8 cellular contexts compared by ENCODE assay signal in genomic region chr9:128159073-128159783, GRCh38. TPM values are rescaled to one million over a fixed set of nuclear protein-coding genes. Genes with fewer than 3 reads are reported as not detected.
DNase-seq lines count a peak whose midpoint lies in the region; ATAC-seq and TF ChIP-seq lines count a peak whose summit lies in the region.

No MANE protein-coding gene starts in this region.

- no peaks in the 10 kb centered on the region for H3K27me3 ChIP-seq in CD4-positive, alpha-beta T cell (ENCODE audit: control insufficient read depth, insufficient read depth, low read length)
- no peaks in the 10 kb centered on the region for H3K27me3 ChIP-seq in colonic mucosa
- no peaks in the 10 kb centered on the region for H3K27me3 ChIP-seq in testis

- peak; percentile 19 to 68 (median 40) for DNase-seq in CD4-positive, alpha-beta T cell
- DNase-seq in HuH-7 (ENCODE audit: low spot score) (peak; percentile 62), colonic mucosa (peak; percentile 48), mucosa of descending colon (peak; percentile 43 to 60 (median 54)), testis (peak; percentile 28), HUDEP-2 (lab: John Stamatoyannopoulos, UW; ENCODE audit: unreplicated experiment in 76 of 76) (no peak), superior temporal gyrus (ENCODE audit: extremely low spot score) (no peak)

- H3K4me3 Mint-ChIP-seq in CD4-positive, alpha-beta T cell = peak overlapping the region; percentile 89

- H3K27ac Mint-ChIP-seq in CD4-positive, alpha-beta T cell = peak overlapping the region; percentile 92

- TF ChIP-seq CTCF in CD4-positive, alpha-beta T cell (IDR thresholded peaks at IDR 0.05) = no peak
- no peak for TF ChIP-seq CTCF in WI38 (IDR thresholded peaks at IDR 0.05; ENCODE audit: low read depth, low read length)
- no peak for TF ChIP-seq CTCF in colonic mucosa (IDR thresholded peaks at IDR 0.05)
- no peak for TF ChIP-seq CTCF in mucosa of descending colon (IDR thresholded peaks at IDR 0.05)
- no peak for TF ChIP-seq CTCF in testis (IDR thresholded peaks at IDR 0.05)

- H3K4me1 Mint-ChIP-seq in CD4-positive, alpha-beta T cell (ENCODE audit: low read depth) = peaks cover 20% of the 10 kb centered on the region

- H3K27ac ChIP-seq in CD4-positive, alpha-beta T cell (ENCODE audit: low read depth, low read length) = peak overlapping the region; percentile 48
- H3K27ac ChIP-seq in colonic mucosa (peak overlapping the region; percentile 74), testis (peak overlapping the region; percentile 76 to 82)

- intact Hi-C loops in CD4-positive, alpha-beta T cell (cut with DNase I, micrococcal nuclease) = loop anchor here in 1 of 2 experiments (10.0 kb wide), 1 partner anchor 934 kb away; no protein-coding TSS in a partner anchor
- intact Hi-C loops in colonic mucosa (cut with DNase I) (no loop called here), mucosa of descending colon (cut with DNase I, micrococcal nuclease) (no loop called here), testis (cut with DNase I; ENCODE audit: low total_unique reads) (no loop called here)

- no peaks in the 10 kb centered on the region for H3K4me1 ChIP-seq in colonic mucosa
- no peaks in the 10 kb centered on the region for H3K4me1 ChIP-seq in mucosa of descending colon (ENCODE audit: low read depth)
- H3K4me1 ChIP-seq in testis = peaks cover 5% of the 10 kb centered on the region

- POLR2A ChIA-PET in CD4-positive, alpha-beta T cell (lab: Charles Lee) = interaction anchor here (0.6 to 4.4 kb wide), 11 partner anchors 11 to 394 kb away, joined by 3 to 29 read pairs (median 5); partner anchors contain the start of genes GOLGA2, NAIF1, PTGES2 and SWI5

- H3K36me3 Mint-ChIP-seq in CD4-positive, alpha-beta T cell (ENCODE audit: low read depth) = peaks cover 20% of the 10 kb centered on the region

- H3K36me3 ChIP-seq in colonic mucosa (no peaks in the 10 kb centered on the region), mucosa of descending colon (ENCODE audit: low read depth) (no peaks in the 10 kb centered on the region), testis (ENCODE audit: low read depth, missing control alignments) (no peaks in the 10 kb centered on the region)

- no peaks in the 10 kb centered on the region for H3K27me3 Mint-ChIP-seq in CD4-positive, alpha-beta T cell

- no peaks in the 10 kb centered on the region for H3K9me3 Mint-ChIP-seq in CD4-positive, alpha-beta T cell

- 32 to 38% methylated on average over 15 to 19 of the region's 19 CpGs for WGBS in testis, 2 donors

- ATAC-seq in CD4-positive, alpha-beta T cell (ENCODE audit: poor library complexity) = peak; percentile 61
- ATAC-seq in mucosa of descending colon = peak; percentile 37

- H3K4me3 ChIP-seq in WI38 (ENCODE audit: low read depth, low read length) (peak overlapping the region; percentile 46), colonic mucosa (peak overlapping the region; percentile 82), mucosa of descending colon (no peak overlapping the region), testis (peak overlapping the region; percentile 76)

- H3K9me3 ChIP-seq in CD4-positive, alpha-beta T cell (ENCODE audit: control insufficient read depth, low read length) = no peaks in the 10 kb centered on the region
- no peaks in the 10 kb centered on the region for H3K9me3 ChIP-seq in colonic mucosa
- no peaks in the 10 kb centered on the region for H3K9me3 ChIP-seq in mucosa of descending colon
- no peaks in the 10 kb centered on the region for H3K9me3 ChIP-seq in testis

- TF ChIP-seq POLR2A in testis (IDR thresholded peaks at IDR 0.05) = no peak

- CTCF ChIA-PET in CD4-positive, alpha-beta T cell (lab: Charles Lee) = interaction anchor here (1.5 to 2.9 kb wide), 2 partner anchors 31 to 32 kb away, joined by 4 to 8 read pairs; partner anchors contain the start of gene CIZ1

- peak overlapping the region; percentile 59 to 63 for H3K9ac ChIP-seq in colonic mucosa (ENCODE audit: low read depth in 2 of 2, low read length in 2 of 2)

RNA-seq across cellular contexts. Expression of gene BBLN, which starts 0.8 kb away (rescaled TPM):
- 10 to 100 TPM; 53.6 to 55.9 TPM for total RNA-seq in CD4-positive, alpha-beta T cell
- total RNA-seq in colonic mucosa (10 to 100 TPM; 47.5 to 53.0 TPM), mucosa of descending colon (10 to 100 TPM; 33.7 to 46.8 (median 37.6) TPM), testis (100 to 1,000 TPM; 219 to 225 TPM)
- 56.9 TPM for polyA plus RNA-seq in testis (ENCODE audit: insufficient read depth, low read depth, low replicate concordance)

RNA-seq across cellular contexts. Expression of gene LCN2, which starts 10.0 kb away (rescaled TPM):
- total RNA-seq in CD4-positive, alpha-beta T cell = not detected
- total RNA-seq in colonic mucosa (100 to 1,000 TPM; 162 to 374 TPM), mucosa of descending colon (100 to 1,000 TPM in 1 of 3 donors, 10 to 100 TPM in 2; 16.8 to 456 (median 20.5) TPM), testis (not detected)
- 2.2 TPM for polyA plus RNA-seq in testis (ENCODE audit: insufficient read depth, low read depth, low replicate concordance)

RNA-seq across cellular contexts. Expression of gene PTGES2, which starts 31.7 kb away (rescaled TPM):
- 10 to 100 TPM; 43.7 to 43.8 TPM for total RNA-seq in CD4-positive, alpha-beta T cell
- 100 to 1,000 TPM in 1 of 2 donors, 10 to 100 TPM in 1; 93.7 to 142 TPM for total RNA-seq in colonic mucosa
- 10 to 100 TPM; 65.3 to 99.7 (median 90.6) TPM for total RNA-seq in mucosa of descending colon
- 10 to 100 TPM; 95.8 to 96.4 TPM for total RNA-seq in testis
- 53.1 TPM for polyA plus RNA-seq in testis (ENCODE audit: insufficient read depth, low read depth, low replicate concordance)

RNA-seq across cellular contexts. Expression of gene CIZ1, which starts 32.1 kb away (rescaled TPM):
- 100 to 1,000 TPM; 106 to 107 TPM for total RNA-seq in CD4-positive, alpha-beta T cell
- total RNA-seq in colonic mucosa (10 to 100 TPM; 97.5 to 97.7 TPM), mucosa of descending colon (100 to 1,000 TPM in 2 of 3 donors, 10 to 100 TPM in 1; 88.0 to 176 (median 105) TPM), testis (100 to 1,000 TPM; 114 to 115 TPM)
- 159 TPM for polyA plus RNA-seq in testis (ENCODE audit: insufficient read depth, low read depth, low replicate concordance)

RNA-seq across cellular contexts. Expression of gene DNM1, which starts 44.0 kb away (rescaled TPM):
- 1 to 10 TPM; 1.8 to 2.5 TPM for total RNA-seq in CD4-positive, alpha-beta T cell
- total RNA-seq in colonic mucosa (1 to 10 TPM; 2.5 to 6.8 TPM), mucosa of descending colon (10 to 100 TPM in 1 of 3 donors, 1 to 10 TPM in 2; 4.0 to 19.0 (median 6.7) TPM), testis (1 to 10 TPM; 8.0 to 9.8 TPM)
- polyA plus RNA-seq in testis (ENCODE audit: insufficient read depth, low read depth, low replicate concordance) = 10.7 TPM

Comparison
In these comparisons a context has a peak if more than half of its experiments do, and no peak if none do; other contexts are left out.
1. DNase-seq: peak in CD4-positive, alpha-beta T cell (10 of 10), HuH-7 (single experiment), colonic mucosa (single experiment), mucosa of descending colon (3 of 3) and testis (single experiment); none in HUDEP-2 (0 of 76) and superior temporal gyrus (single experiment).
2. RNA of gene LCN2, which starts 10.0 kb away (total RNA-seq): 162 to 374 TPM in colonic mucosa and 16.8 to 456 TPM in mucosa of descending colon; not detected in testis and not detected in CD4-positive, alpha-beta T cell; every median in the first group is over 10 times any median in the second.
3. Peak in every context shown above with its lines, with median percentiles within 50 percentile points of each other: H3K27ac ChIP-seq.